ENCODE assay signal across 10 cellular contexts in genomic region chr1:212158912-212159796, GRCh38.
A peak's percentile ranks its signal among the peaks of the same experiment; 100 is the strongest.
DNase-seq lines count a peak whose midpoint lies in the region; ATAC-seq and FAIRE-seq lines count a peak whose summit lies in the region.
"Had no signal": no experiment of that assay in that cellular context is flagged by ENCODE, and none has a peak within 500 bp of the region (broad histone marks: within the 10 kb centered on the region; RNA-seq: fewer than 3 reads in every experiment).

No MANE protein-coding gene starts in this region.

- no peak overlapping the region for H3K27ac Mint-ChIP-seq in activated naive CD4-positive, alpha-beta T cell treated with anti-CD3 and anti-CD28 coated beads for 36 hours
- peak overlapping the region; percentile 21 for H3K27ac Mint-ChIP-seq in T-helper 1 cell treated with Interleukin-12 subunit alpha and Interleukin-12 subunit beta and Interleukin-4 antibody, amounts not matched to agents 30 μg/mL and 1 μg/mL, for 36 hours

- intact Hi-C loops in activated naive CD4-positive, alpha-beta T cell treated with anti-CD3 and anti-CD28 coated beads for 36 hours (cut with micrococcal nuclease): loop anchor here (1.0 to 2.0 kb wide), 3 partner anchors 126 to 296 kb away; partner anchors contain the start of gene PPP2R5A

- H3K36me3 Mint-ChIP-seq in activated naive CD4-positive, alpha-beta T cell treated with anti-CD3 and anti-CD28 coated beads for 36 hours (ENCODE audit: low read depth): no peaks in the 10 kb centered on the region
- peaks cover 3% of the 10 kb centered on the region for H3K36me3 Mint-ChIP-seq in T-helper 1 cell treated with Interleukin-12 subunit alpha and Interleukin-12 subunit beta and Interleukin-4 antibody, amounts not matched to agents 30 μg/mL and 1 μg/mL, for 36 hours (ENCODE audit: low read depth)

- H3K9me3 Mint-ChIP-seq in activated naive CD4-positive, alpha-beta T cell treated with anti-CD3 and anti-CD28 coated beads for 36 hours: no peaks in the 10 kb centered on the region
- no peaks in the 10 kb centered on the region for H3K9me3 Mint-ChIP-seq in T-helper 1 cell treated with Interleukin-12 subunit alpha and Interleukin-12 subunit beta and Interleukin-4 antibody, amounts not matched to agents 30 μg/mL and 1 μg/mL, for 36 hours

- H3K4me1 Mint-ChIP-seq in activated naive CD4-positive, alpha-beta T cell treated with anti-CD3 and anti-CD28 coated beads for 36 hours (ENCODE audit: low read depth): peaks cover 32% of the 10 kb centered on the region
- H3K4me1 Mint-ChIP-seq in T-helper 1 cell treated with Interleukin-12 subunit alpha and Interleukin-12 subunit beta and Interleukin-4 antibody, amounts not matched to agents 30 μg/mL and 1 μg/mL, for 36 hours (ENCODE audit: low read depth): peaks cover 36% of the 10 kb centered on the region

- H3K27ac ChIP-seq in small intestine (ENCODE audit: low read depth in 1 of 2, low read length in 1 of 2): no peak overlapping the region
- H3K27ac ChIP-seq: SJCRH30 had no signal

- WGBS in small intestine, 3 donors: 83 to 89% (median 83%) methylated on average over 7 of the region's 7 CpGs

- peak; percentile 49 for DNase-seq in activated naive CD4-positive, alpha-beta T cell treated with anti-CD3 and anti-CD28 coated beads for 36 hours
- DNase-seq in activated naive CD4-positive, alpha-beta T cell (lab: John Stamatoyannopoulos, UW): no peak
- DNase-seq in small intestine (peak; percentile 45), LoVo (ENCODE audit: low spot score) (no peak), NK-92 (lab: John Stamatoyannopoulos, UW; ENCODE audit: unreplicated experiment) (no peak)
- DNase-seq: NCI-H2081 treated with DMSO at 0.1 percent for 48 hours had no signal

- H3K4me3 Mint-ChIP-seq in activated naive CD4-positive, alpha-beta T cell treated with anti-CD3 and anti-CD28 coated beads for 36 hours: no peak overlapping the region
- peak overlapping the region; percentile 10 for H3K4me3 Mint-ChIP-seq in T-helper 1 cell treated with Interleukin-12 subunit alpha and Interleukin-12 subunit beta and Interleukin-4 antibody, amounts not matched to agents 30 μg/mL and 1 μg/mL, for 36 hours

- ATAC-seq in HG02610 (IDR thresholded peaks at IDR 0.05; ENCODE audit: unreplicated experiment) (peak; percentile 50), GM21529 (IDR thresholded peaks at IDR 0.05; ENCODE audit: unreplicated experiment) (no peak)

- H3K4me3 ChIP-seq in small intestine (ENCODE audit: low read depth in 1 of 2, low read length in 2 of 2): no peak overlapping the region
- H3K4me3 ChIP-seq: SJCRH30 had no signal

- CTCF ChIA-PET in activated naive CD4-positive, alpha-beta T cell treated with anti-CD3 and anti-CD28 coated beads for 36 hours (lab: Charles Lee): interaction anchor here (1.3 to 1.7 kb wide), 2 partner anchors 9 to 297 kb away, joined by 3 to 8 read pairs; no protein-coding TSS in a partner anchor

- H3K36me3 ChIP-seq in small intestine (ENCODE audit: control insufficient read depth in 2 of 2, insufficient read depth in 2 of 2, low read length in 2 of 2): no peaks in the 10 kb centered on the region
- H3K36me3 ChIP-seq: SJCRH30 had no signal

- FAIRE-seq in small intestine (lab: Jason Lieb, UNC): no peak

- no peaks in the 10 kb centered on the region for H3K9me3 ChIP-seq in small intestine (ENCODE audit: control insufficient read depth, low read depth)
- H3K9me3 ChIP-seq: SJCRH30 had no signal

- H3K27me3 Mint-ChIP-seq in activated naive CD4-positive, alpha-beta T cell treated with anti-CD3 and anti-CD28 coated beads for 36 hours (ENCODE audit: low read depth): no peaks in the 10 kb centered on the region
- no peaks in the 10 kb centered on the region for H3K27me3 Mint-ChIP-seq in T-helper 1 cell treated with Interleukin-12 subunit alpha and Interleukin-12 subunit beta and Interleukin-4 antibody, amounts not matched to agents 30 μg/mL and 1 μg/mL, for 36 hours (ENCODE audit: low read depth)

- H3K4me1 ChIP-seq in small intestine (ENCODE audit: control insufficient read depth in 2 of 2, insufficient read depth in 1 of 2, low read depth in 1 of 2, low read length in 1 of 2): peaks cover 0 to 4% of the 10 kb centered on the region in 2 donors

- no peaks in the 10 kb centered on the region for H3K27me3 ChIP-seq in small intestine (ENCODE audit: control insufficient read depth in 2 of 2, insufficient read depth in 2 of 2, low read length in 2 of 2)
- H3K27me3 ChIP-seq: SJCRH30 had no signal

Comparison
In these comparisons a context has a peak if more than half of its experiments do, and no peak if none do; other contexts are left out.
1. DNase-seq: peak in activated naive CD4-positive, alpha-beta T cell treated with anti-CD3 and anti-CD28 coated beads for 36 hours (single experiment) and small intestine (single experiment); none in activated naive CD4-positive, alpha-beta T cell (0 of 4), LoVo (single experiment) and NK-92 (single experiment).